In the genomic region with DNA sequence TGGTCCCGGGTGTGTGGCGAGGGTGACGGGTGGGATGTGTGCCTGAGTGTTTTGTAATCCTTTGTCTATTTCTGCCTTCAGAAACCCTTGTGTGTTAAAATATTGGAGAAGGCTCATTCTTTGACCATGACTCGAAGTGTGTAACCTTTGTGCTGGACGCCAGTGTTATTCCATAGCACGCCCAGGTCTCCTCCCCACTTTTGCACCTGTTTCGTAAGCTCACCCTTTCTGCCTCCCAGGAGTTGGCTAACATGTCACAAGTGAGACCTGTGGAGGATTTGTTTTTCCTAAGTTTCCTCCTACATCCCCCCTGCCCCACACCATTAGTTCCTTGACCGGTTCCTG, we compare ENCODE assay signal across 1 cellular context.
A peak's percentile ranks its signal among the peaks of the same experiment; 100 is the strongest.
TF ChIP-seq lines count a peak whose summit lies in the region.

No MANE protein-coding gene starts in this region.

TF ChIP-seq in IMR-90, 13 proteins besides CTCF, POLR2A, EP300 and RAD21:
- TF ChIP-seq CEBPB (IDR thresholded peaks at IDR 0.05; ENCODE audit: low read depth, low read length) (peak; percentile 66; the same call in 1 of the 2 replicates), BHLHE40 (IDR thresholded peaks at IDR 0.05; ENCODE audit: low read depth, low read length) (no peak), NFE2L2 (IDR thresholded peaks at IDR 0.05; ENCODE audit: low read depth, low read length) (no peak), RCOR1 (IDR thresholded peaks at IDR 0.05; ENCODE audit: insufficient replicate concordance, low read length) (no peak), MAFK (IDR thresholded peaks at IDR 0.05; ENCODE audit: low read depth, low read length) (no peak)
- TF ChIP-seq, protein P1, sequence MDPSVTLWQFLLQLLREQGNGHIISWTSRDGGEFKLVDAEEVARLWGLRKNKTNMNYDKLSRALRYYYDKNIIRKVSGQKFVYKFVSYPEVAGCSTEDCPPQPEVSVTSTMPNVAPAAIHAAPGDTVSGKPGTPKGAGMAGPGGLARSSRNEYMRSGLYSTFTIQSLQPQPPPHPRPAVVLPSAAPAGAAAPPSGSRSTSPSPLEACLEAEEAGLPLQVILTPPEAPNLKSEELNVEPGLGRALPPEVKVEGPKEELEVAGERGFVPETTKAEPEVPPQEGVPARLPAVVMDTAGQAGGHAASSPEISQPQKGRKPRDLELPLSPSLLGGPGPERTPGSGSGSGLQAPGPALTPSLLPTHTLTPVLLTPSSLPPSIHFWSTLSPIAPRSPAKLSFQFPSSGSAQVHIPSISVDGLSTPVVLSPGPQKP (IDR thresholded peaks at IDR 0.05; ENCODE audit: borderline replicate concordance, low read depth, low read length) = no peak
